In genomic region chrX:148504412-148504950, GRCh38 we compare ENCODE assay signal across 1 cellular context.
TF ChIP-seq lines count a peak whose summit lies in the region.

No MANE protein-coding gene starts in this region.

TF ChIP-seq in HepG2, 621 proteins besides CTCF, POLR2A, EP300 and RAD21 (continued from another document):
- TF ChIP-seq, protein P1, sequence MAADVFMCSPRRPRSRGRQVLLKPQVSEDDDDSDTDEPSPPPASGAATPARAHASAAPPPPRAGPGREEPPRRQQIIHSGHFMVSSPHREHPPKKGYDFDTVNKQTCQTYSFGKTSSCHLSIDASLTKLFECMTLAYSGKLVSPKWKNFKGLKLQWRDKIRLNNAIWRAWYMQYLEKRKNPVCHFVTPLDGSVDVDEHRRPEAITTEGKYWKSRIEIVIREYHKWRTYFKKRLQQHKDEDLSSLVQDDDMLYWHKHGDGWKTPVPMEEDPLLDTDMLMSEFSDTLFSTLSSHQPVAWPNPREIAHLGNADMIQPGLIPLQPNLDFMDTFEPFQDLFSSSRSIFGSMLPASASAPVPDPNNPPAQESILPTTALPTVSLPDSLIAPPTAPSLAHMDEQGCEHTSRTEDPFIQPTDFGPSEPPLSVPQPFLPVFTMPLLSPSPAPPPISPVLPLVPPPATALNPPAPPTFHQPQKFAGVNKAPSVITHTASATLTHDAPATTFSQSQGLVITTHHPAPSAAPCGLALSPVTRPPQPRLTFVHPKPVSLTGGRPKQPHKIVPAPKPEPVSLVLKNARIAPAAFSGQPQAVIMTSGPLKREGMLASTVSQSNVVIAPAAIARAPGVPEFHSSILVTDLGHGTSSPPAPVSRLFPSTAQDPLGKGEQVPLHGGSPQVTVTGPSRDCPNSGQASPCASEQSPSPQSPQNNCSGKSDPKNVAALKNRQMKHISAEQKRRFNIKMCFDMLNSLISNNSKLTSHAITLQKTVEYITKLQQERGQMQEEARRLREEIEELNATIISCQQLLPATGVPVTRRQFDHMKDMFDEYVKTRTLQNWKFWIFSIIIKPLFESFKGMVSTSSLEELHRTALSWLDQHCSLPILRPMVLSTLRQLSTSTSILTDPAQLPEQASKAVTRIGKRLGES (CRISPR knock-in tag; IDR thresholded peaks at IDR 0.05; ENCODE audit: borderline replicate concordance), result no peak
- TF ChIP-seq HNRNPK (IDR thresholded peaks at IDR 0.05; ENCODE audit: low read depth, low read length, poor library complexity, severe bottlenecking), result no peak
